In the genomic region with DNA sequence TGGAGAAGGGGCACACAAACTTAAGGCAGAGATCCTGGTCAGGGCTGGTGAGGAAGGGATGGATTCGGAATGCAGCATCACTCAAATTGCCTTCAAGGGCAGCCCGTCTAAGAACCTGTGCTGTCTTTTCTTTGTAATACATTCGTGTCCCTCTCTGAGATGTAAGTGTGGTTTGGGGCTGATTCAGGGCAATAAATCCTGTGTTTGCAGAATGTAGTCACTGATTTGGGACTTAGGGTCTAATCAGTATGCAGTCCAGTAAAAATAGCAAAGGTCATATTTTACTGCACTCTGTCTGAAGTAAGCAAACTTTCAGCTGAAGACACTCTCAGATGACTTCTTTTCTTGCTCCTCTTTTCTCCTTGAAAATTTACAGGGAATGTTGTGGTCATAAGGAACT, we compare ENCODE assay signal across 25 cellular contexts.
A peak's percentile ranks its signal among the peaks of the same experiment; 100 is the strongest.
DNase-seq lines count a peak whose midpoint lies in the region; ATAC-seq, FAIRE-seq and TF ChIP-seq lines count a peak whose summit lies in the region.
"Had no signal": no experiment of that assay in that cellular context is flagged by ENCODE, and none has a peak within 500 bp of the region (broad histone marks: within the 10 kb centered on the region; RNA-seq: fewer than 3 reads in every experiment).

No MANE protein-coding gene starts in this region.

- POLR2A ChIA-PET in Caco-2 (lab: Charles Lee), result no interaction called here
- POLR2A ChIA-PET in activated CD4-positive, alpha-beta memory T cell treated with anti-CD3 and anti-CD28 coated beads for 36 hours (lab: Charles Lee), result no interaction called here

- H3K27ac Mint-ChIP-seq in Caco-2 (ENCODE audit: unreplicated experiment), result peak overlapping the region; percentile 37
- H3K27ac Mint-ChIP-seq in activated CD4-positive, alpha-beta memory T cell treated with anti-CD3 and anti-CD28 coated beads for 36 hours, result no peak overlapping the region
- H3K27ac Mint-ChIP-seq: CD4-positive, CD25-positive, alpha-beta regulatory T cell had no signal

- H3K4me1 ChIP-seq in Caco-2 (peaks cover 37% of the 10 kb centered on the region), small intestine (ENCODE audit: control insufficient read depth in 2 of 2, insufficient read depth in 1 of 2, low read depth in 1 of 2, low read length in 1 of 2) (peaks cover 0 to 3% of the 10 kb centered on the region in 2 donors)

- H3K9me3 ChIP-seq in Caco-2 (no peaks in the 10 kb centered on the region), small intestine (ENCODE audit: control insufficient read depth, low read depth) (no peaks in the 10 kb centered on the region)
- H3K9me3 ChIP-seq: SK-N-SH had no signal

- H3K4me3 ChIP-seq in Caco-2 (ENCODE audit: low read depth, low read length) (no peak overlapping the region), small intestine (ENCODE audit: low read depth in 1 of 2, low read length in 2 of 2) (no peak overlapping the region)
- H3K4me3 ChIP-seq: GM12878 had no signal

- CTCF ChIA-PET in Caco-2 (lab: Charles Lee), result no interaction called here
- CTCF ChIA-PET in activated CD4-positive, alpha-beta memory T cell treated with anti-CD3 and anti-CD28 coated beads for 36 hours (lab: Charles Lee), result interaction anchor here (0.6 kb wide), 1 partner anchor 238 kb away, joined by 3 read pairs; no protein-coding TSS in a partner anchor

- peaks cover 20% of the 10 kb centered on the region for H3K4me1 Mint-ChIP-seq in Caco-2 (ENCODE audit: low read depth, unreplicated experiment)
- no peaks in the 10 kb centered on the region for H3K4me1 Mint-ChIP-seq in activated CD4-positive, alpha-beta memory T cell treated with anti-CD3 and anti-CD28 coated beads for 36 hours (ENCODE audit: low read depth)

- intact Hi-C loops in Caco-2 (cut with micrococcal nuclease; ENCODE audit: unreplicated experiment), result loop anchor here (1.0 kb wide), 2 partner anchors 14 to 22 kb away; no protein-coding TSS in a partner anchor
- intact Hi-C loops in left colon (cut with DNase I, micrococcal nuclease), result no loop called here
- intact Hi-C loops in activated CD4-positive, alpha-beta memory T cell treated with anti-CD3 and anti-CD28 coated beads for 36 hours (cut with micrococcal nuclease), result no loop called here

- H3K36me3 Mint-ChIP-seq in Caco-2 (ENCODE audit: insufficient read depth, unreplicated experiment), result no peaks in the 10 kb centered on the region
- no peaks in the 10 kb centered on the region for H3K36me3 Mint-ChIP-seq in activated CD4-positive, alpha-beta memory T cell treated with anti-CD3 and anti-CD28 coated beads for 36 hours
- H3K36me3 Mint-ChIP-seq: CD4-positive, CD25-positive, alpha-beta regulatory T cell had no signal

- no peaks in the 10 kb centered on the region for H3K9me3 Mint-ChIP-seq in Caco-2 (ENCODE audit: unreplicated experiment)
- H3K9me3 Mint-ChIP-seq in activated CD4-positive, alpha-beta memory T cell treated with anti-CD3 and anti-CD28 coated beads for 36 hours, result no peaks in the 10 kb centered on the region

- ATAC-seq in left colon (peak; percentile 76), GM19452 (IDR thresholded peaks at IDR 0.05; ENCODE audit: unreplicated experiment) (no peak)
- ATAC-seq: GM12878 had no signal

- 13 to 58% (median 50%) methylated on average over 3 of the region's 3 CpGs for WGBS in small intestine, 3 donors

- H3K36me3 ChIP-seq in Caco-2 (ENCODE audit: control insufficient read depth, insufficient read depth, low read length), result no peaks in the 10 kb centered on the region
- no peaks in the 10 kb centered on the region for H3K36me3 ChIP-seq in small intestine (ENCODE audit: control insufficient read depth in 2 of 2, insufficient read depth in 2 of 2, low read length in 2 of 2)

- H3K27me3 ChIP-seq in Caco-2 (replicated peaks; ENCODE audit: control insufficient read depth, insufficient read depth, low read length) (no peaks in the 10 kb centered on the region), small intestine (ENCODE audit: control insufficient read depth in 2 of 2, insufficient read depth in 2 of 2, low read length in 2 of 2) (no peaks in the 10 kb centered on the region)

- peak in 1 of 2 experiments; percentile 52 for DNase-seq in Caco-2
- no peak for DNase-seq in left colon
- peak; percentile 32 for DNase-seq in small intestine
- DNase-seq in activated CD4-positive, alpha-beta memory T cell treated with anti-CD3 and anti-CD28 coated beads for 36 hours, result no peak
- DNase-seq in caudate nucleus (lab: John Stamatoyannopoulos, UW), result no peak
- DNase-seq in AG20443 (ENCODE audit: low spot score), result no peak
- DNase-seq: 8988T; ACHN; CD4-positive, CD25-positive, alpha-beta regulatory T cell; GDM1; HCEC 1CT; NCI-H1092; NCI-H1417 treated with DMSO at 0.1 percent for 48 hours; NCI-H1694 treated with DMSO at 0.1 percent for 48 hours; NCI-H2081; NCI-H2227 treated with DMSO at 0.1 percent for 48 hours; OCI-M1; SK-N-SH had no signal

- H3K4me3 Mint-ChIP-seq in Caco-2 (ENCODE audit: unreplicated experiment), result peak overlapping the region; percentile 18
- H3K4me3 Mint-ChIP-seq in activated CD4-positive, alpha-beta memory T cell treated with anti-CD3 and anti-CD28 coated beads for 36 hours, result no peak overlapping the region
- H3K4me3 Mint-ChIP-seq: CD4-positive, CD25-positive, alpha-beta regulatory T cell had no signal

- H3K27ac ChIP-seq in cingulate gyrus (ENCODE audit: low read depth, low read length) (peak overlapping the region; percentile 56), small intestine (ENCODE audit: low read depth in 1 of 2, low read length in 1 of 2) (no peak overlapping the region), caudate nucleus (ENCODE audit: low read depth, low read length) (no peak overlapping the region)
- H3K27ac ChIP-seq: HL-60 had no signal

- no peak for FAIRE-seq in small intestine (lab: Jason Lieb, UNC)
- FAIRE-seq: D721Med, GM12878, H1, RCC 7860 had no signal

- no peaks in the 10 kb centered on the region for H3K27me3 Mint-ChIP-seq in Caco-2 (ENCODE audit: insufficient read depth, unreplicated experiment)
- H3K27me3 Mint-ChIP-seq in activated CD4-positive, alpha-beta memory T cell treated with anti-CD3 and anti-CD28 coated beads for 36 hours, result peaks cover 20% of the 10 kb centered on the region

- TF ChIP-seq CTCF in Caco-2 (IDR thresholded peaks at IDR 0.05; ENCODE audit: insufficient read depth in 1 of 2, low read depth in 1 of 2, low read length in 1 of 2, severe bottlenecking in 1 of 2, unreplicated experiment in 1 of 2), result no peak

- BruUV-seq in Caco-2 (replicated peaks; lab: Mats Ljungman, UMichigan), result no TSS peak
